ENCODE assay signal across 24 cellular contexts in the genomic region with DNA sequence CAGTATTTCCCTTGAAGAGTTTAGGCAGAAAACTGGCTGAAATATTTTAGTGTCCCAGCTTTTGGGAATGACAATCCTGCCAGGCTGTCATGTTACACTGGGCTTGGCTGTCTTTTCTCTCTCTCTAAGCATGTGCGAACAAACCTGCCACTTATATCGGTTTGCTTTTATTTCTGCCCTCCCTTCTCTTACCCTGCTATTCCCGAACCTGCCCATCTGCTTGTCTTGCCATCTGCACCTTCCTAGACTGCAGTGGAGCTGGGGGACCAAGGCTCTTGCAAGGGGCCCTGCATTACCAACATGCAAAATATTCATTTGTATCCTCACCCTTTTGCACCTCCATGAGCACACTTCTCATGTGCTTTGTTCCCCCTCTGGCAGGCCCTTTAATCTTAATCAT.
DNase-seq lines count a peak whose midpoint lies in the region; ATAC-seq and TF ChIP-seq lines count a peak whose summit lies in the region.
"Had no signal": no experiment of that assay in that cellular context is flagged by ENCODE, and none has a peak within 500 bp of the region (broad histone marks: within the 10 kb centered on the region; RNA-seq: fewer than 3 reads in every experiment).

No MANE protein-coding gene starts in this region.

- intact Hi-C loops in cardiac septum (cut with DNase I): no loop called here
- intact Hi-C loops in Right ventricle myocardium inferior (cut with DNase I): no loop called here

- DNase-seq in cardiac septum (ENCODE audit: low spot score) (peak; percentile 15), Right ventricle myocardium inferior (ENCODE audit: missing footprints) (no peak), NCI-H1694 treated with DMSO at 0.1 percent for 48 hours (lab: John Stamatoyannopoulos, UW) (peak; percentile 43), WERI-Rb-1 (no peak), glutamatergic neuron (peak; percentile 41), suprapubic skin (ENCODE audit: low spot score in 2 of 2) (no peak)
- DNase-seq: 8988T; ACHN; AML-193; BE2C; Calu3; CD4-positive, alpha-beta memory T cell; COR-L47; DMS79; EL; GF-D8; H9 had no signal

- H3K36me3 Mint-ChIP-seq in glutamatergic neuron (ENCODE audit: unreplicated experiment): peaks cover 5% of the 10 kb centered on the region
- H3K36me3 Mint-ChIP-seq: CD14-positive monocyte; CD4-positive, alpha-beta memory T cell had no signal

- peaks cover 12% of the 10 kb centered on the region for H3K27me3 Mint-ChIP-seq in glutamatergic neuron (ENCODE audit: unreplicated experiment)
- H3K27me3 Mint-ChIP-seq: CD4-positive, alpha-beta memory T cell had no signal

- H3K27ac ChIP-seq in WERI-Rb-1: peak overlapping the region; percentile 78
- no peak overlapping the region for H3K27ac ChIP-seq in suprapubic skin
- H3K27ac ChIP-seq: A549; BLaER1 treated with 17β-estradiol and CSF1 and Interleukin-3, amounts not matched to agents 10 nM and 100 nM had no signal

- no peak for ATAC-seq in Right ventricle myocardium inferior
- no peak for ATAC-seq in GM18868 (IDR thresholded peaks at IDR 0.05; ENCODE audit: unreplicated experiment)
- no peak for ATAC-seq in GM21825 (IDR thresholded peaks at IDR 0.05; ENCODE audit: unreplicated experiment)
- ATAC-seq: A549, GM23338, HCT116 had no signal

- no peaks in the 10 kb centered on the region for H3K27me3 ChIP-seq in WERI-Rb-1 (ENCODE audit: insufficient read depth, low read depth, severe bottlenecking)
- no peaks in the 10 kb centered on the region for H3K27me3 ChIP-seq in suprapubic skin
- H3K27me3 ChIP-seq: BE2C; BLaER1 treated with 17β-estradiol and CSF1 and Interleukin-3, amounts not matched to agents 10 nM and 100 nM had no signal

- TF ChIP-seq CTCF in WERI-Rb-1 (IDR thresholded peaks at IDR 0.05; ENCODE audit: low read depth, low read length): no peak
- TF ChIP-seq CTCF in glutamatergic neuron (IDR thresholded peaks at IDR 0.05; ENCODE audit: partially characterized antibody, unreplicated experiment): no peak
- no peak for TF ChIP-seq CTCF in suprapubic skin (IDR thresholded peaks at IDR 0.05)

- H3K4me1 Mint-ChIP-seq in glutamatergic neuron (ENCODE audit: low read depth, unreplicated experiment): peaks cover 47% of the 10 kb centered on the region
- H3K4me1 Mint-ChIP-seq: CD14-positive monocyte; CD4-positive, alpha-beta memory T cell; GM23338; H9 had no signal

- H3K36me3 ChIP-seq in WERI-Rb-1 (no peaks in the 10 kb centered on the region), suprapubic skin (no peaks in the 10 kb centered on the region)
- H3K36me3 ChIP-seq: BE2C; BLaER1 treated with 17β-estradiol and CSF1 and Interleukin-3, amounts not matched to agents 10 nM and 100 nM had no signal

- no peaks in the 10 kb centered on the region for H3K9me3 ChIP-seq in WERI-Rb-1 (ENCODE audit: severe bottlenecking)
- no peaks in the 10 kb centered on the region for H3K9me3 ChIP-seq in suprapubic skin
- H3K9me3 ChIP-seq: A549; BE2C; BLaER1 treated with 17β-estradiol and CSF1 and Interleukin-3, amounts not matched to agents 10 nM and 100 nM had no signal

- no peaks in the 10 kb centered on the region for H3K4me1 ChIP-seq in suprapubic skin
- H3K4me1 ChIP-seq: A549 had no signal

- no peak for TF ChIP-seq EP300 in suprapubic skin (IDR thresholded peaks at IDR 0.05)

- H3K4me3 Mint-ChIP-seq in glutamatergic neuron (ENCODE audit: unreplicated experiment): peak overlapping the region; percentile 31
- H3K4me3 Mint-ChIP-seq: CD14-positive monocyte; CD4-positive, alpha-beta memory T cell; GM23338; H9 had no signal

- no peak overlapping the region for H3K4me3 ChIP-seq in WERI-Rb-1 (ENCODE audit: low read depth, low read length)
- no peak overlapping the region for H3K4me3 ChIP-seq in suprapubic skin
- H3K4me3 ChIP-seq: A549; BLaER1 treated with 17β-estradiol and CSF1 and Interleukin-3, amounts not matched to agents 10 nM and 100 nM; GM23338 had no signal

- H3K27ac Mint-ChIP-seq in glutamatergic neuron (ENCODE audit: unreplicated experiment): peak overlapping the region; percentile 88
- H3K27ac Mint-ChIP-seq: CD4-positive, alpha-beta memory T cell; GM23338; H9 had no signal

- WGBS in suprapubic skin: 83% methylated on average over 3 of the region's 3 CpGs

- H3K9me3 Mint-ChIP-seq in glutamatergic neuron (ENCODE audit: unreplicated experiment): peaks cover 9% of the 10 kb centered on the region
- H3K9me3 Mint-ChIP-seq: GM23338, H9 had no signal

- no peak for TF ChIP-seq POLR2A in suprapubic skin (IDR thresholded peaks at IDR 0.05)

Comparison
In these comparisons a context has a peak if more than half of its experiments do, and no peak if none do; other contexts are left out.
1. DNase-seq: peak in cardiac septum (single experiment), NCI-H1694 treated with DMSO at 0.1 percent for 48 hours (single experiment) and glutamatergic neuron (single experiment); none in Right ventricle myocardium inferior (single experiment), WERI-Rb-1 (single experiment) and suprapubic skin (0 of 2).